16 cellular contexts compared by ENCODE assay signal in the genomic region with DNA sequence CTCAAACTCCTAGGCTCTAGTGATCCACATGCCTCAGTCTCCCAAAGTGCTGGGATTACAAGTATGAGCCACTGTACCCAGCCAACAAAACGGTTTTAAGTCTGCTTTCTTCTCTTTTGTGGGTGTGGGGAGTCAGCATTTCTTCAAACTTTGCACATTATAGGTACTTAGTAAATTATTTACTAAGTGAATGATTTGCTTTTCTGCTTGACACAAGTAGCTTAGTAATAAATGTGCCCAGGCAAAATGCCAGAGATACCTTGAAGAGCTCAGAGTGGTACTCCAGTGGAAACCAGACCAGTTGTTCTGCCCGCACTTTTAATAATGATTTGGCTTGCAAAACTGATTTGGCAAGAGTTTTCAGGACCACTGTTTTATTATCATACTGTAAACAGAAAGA. TPM values are rescaled to one million over a fixed set of nuclear protein-coding genes. Genes with fewer than 3 reads are reported as not detected.
DNase-seq lines count a peak whose midpoint lies in the region; ATAC-seq and TF ChIP-seq lines count a peak whose summit lies in the region.
"Had no signal": no experiment of that assay in that cellular context is flagged by ENCODE, and none has a peak within 500 bp of the region (broad histone marks: within the 10 kb centered on the region; RNA-seq: fewer than 3 reads in every experiment).

No MANE protein-coding gene starts in this region.

- no peak overlapping the region for H3K4me3 ChIP-seq in mucosa of descending colon
- H3K4me3 ChIP-seq: upper lobe of left lung had no signal

- no peaks in the 10 kb centered on the region for H3K36me3 ChIP-seq in mucosa of descending colon (ENCODE audit: low read depth)
- H3K36me3 ChIP-seq: upper lobe of left lung had no signal

- H3K4me1 ChIP-seq in mucosa of descending colon (ENCODE audit: low read depth) = no peaks in the 10 kb centered on the region

- DNase-seq in DMS53 (lab: John Stamatoyannopoulos, UW) (peak; percentile 97), NCI-H1105 (lab: John Stamatoyannopoulos, UW) (peak; percentile 95), mucosa of descending colon (peak in 1 of 3 donors; percentile 83), NCI-H2171 treated with DMSO at 0.1 percent for 48 hours (lab: John Stamatoyannopoulos, UW) (no peak), posterior vena cava (ENCODE audit: low spot score) (no peak), retina (no peak)
- DNase-seq: activated CD4-positive, alpha-beta T cell treated with anti-CD3 and anti-CD28 coated beads, Interleukin-2, amount 50 U/mL, for 1 hour; activated naive CD8-positive, alpha-beta T cell treated with anti-CD3 and anti-CD28 coated beads for 36 hours; mesendoderm; NCI-H146; nucleus accumbens; SIG-M5; stimulated activated naive CD4-positive, alpha-beta T cell had no signal

- intact Hi-C loops in mucosa of descending colon (cut with DNase I, micrococcal nuclease) (no loop called here), posterior vena cava (cut with DNase I) (no loop called here)

- TF ChIP-seq CTCF in VCaP (conservative IDR thresholded peaks at IDR 0.05) (no peak), mucosa of descending colon (IDR thresholded peaks at IDR 0.05) (no peak)

- H3K27ac ChIP-seq in VCaP = peak overlapping the region; percentile 94

- no peaks in the 10 kb centered on the region for H3K9me3 ChIP-seq in mucosa of descending colon
- H3K9me3 ChIP-seq: upper lobe of left lung had no signal

- ATAC-seq in mucosa of descending colon (peak; percentile 93), HG02678 (IDR thresholded peaks at IDR 0.05; ENCODE audit: unreplicated experiment) (no peak)

RNA-seq across cellular contexts. Expression of a gene that starts 15.0 kb away (rescaled TPM):
- 1 to 10 TPM; 1.1 to 2.5 (median 2.1) TPM for total RNA-seq in mucosa of descending colon
- under 1 TPM in 1 of 2 donors, not detected in 1; 0.48 TPM for total RNA-seq in posterior vena cava

RNA-seq across cellular contexts. Expression of a gene that starts 15.1 kb away (rescaled TPM):
- 10 to 100 TPM; 56.8 to 64.6 (median 63.4) TPM for total RNA-seq in mucosa of descending colon
- 10 to 100 TPM; 40.4 to 55.1 TPM for total RNA-seq in posterior vena cava

RNA-seq across cellular contexts. Expression of a gene that starts 51.3 kb away (rescaled TPM):
- total RNA-seq in mucosa of descending colon (10 to 100 TPM; 20.4 to 26.5 (median 21.4) TPM), posterior vena cava (10 to 100 TPM; 26.5 to 32.8 TPM)

Comparison
In these comparisons a context has a peak if more than half of its experiments do, and no peak if none do; other contexts are left out.
1. DNase-seq: peak in DMS53 (single experiment) and NCI-H1105 (single experiment); none in NCI-H2171 treated with DMSO at 0.1 percent for 48 hours (single experiment), posterior vena cava (single experiment) and retina (single experiment).